1 cellular context compared by ENCODE assay signal in genomic region chr20:36460648-36461599, GRCh38.
TF ChIP-seq lines count a peak whose summit lies in the region.

No MANE protein-coding gene starts in this region.

TF ChIP-seq in HepG2, 621 proteins besides CTCF, POLR2A, EP300 and RAD21 (continued from another document and continues in another):
- TF ChIP-seq DMTF1 (CRISPR knock-in tag; IDR thresholded peaks at IDR 0.05) (peak; percentile 44; the same call in 1 of the 2 replicates), MTA3 (CRISPR knock-in tag; IDR thresholded peaks at IDR 0.05) (no peak), ZMYM4 (CRISPR knock-in tag; IDR thresholded peaks at IDR 0.05) (peak; percentile 89), ZGPAT (CRISPR knock-in tag; IDR thresholded peaks at IDR 0.05) (peak; percentile 73; the same call in 1 of the 2 replicates), ZFAT (CRISPR knock-in tag; conservative IDR thresholded peaks at IDR 0.05) (no peak; the same call in 1 of the 2 replicates), KDM4B (CRISPR knock-in tag; IDR thresholded peaks at IDR 0.05) (no peak; the same call in 1 of the 2 replicates), KLF11 (CRISPR knock-in tag; IDR thresholded peaks at IDR 0.05) (0 out of 2 replicates have a peak, but pooled peaks have one; percentile 51), SUZ12 (IDR thresholded peaks at IDR 0.05; ENCODE audit: low read depth, low read length) (no peak), ZNF251 (CRISPR knock-in tag; IDR thresholded peaks at IDR 0.05) (no peak), ZKSCAN8 (CRISPR knock-in tag; IDR thresholded peaks at IDR 0.05; ENCODE audit: borderline replicate concordance) (0 out of 2 replicates have a peak, but pooled peaks have one; percentile 10), DRAP1 (CRISPR knock-in tag; IDR thresholded peaks at IDR 0.05) (peak; percentile 97), NPAS2 (CRISPR knock-in tag; IDR thresholded peaks at IDR 0.05; ENCODE audit: borderline replicate concordance) (no peak), HOXA9 (CRISPR knock-in tag; IDR thresholded peaks at IDR 0.05; ENCODE audit: borderline replicate concordance) (no peak), ZSCAN29 (CRISPR knock-in tag; conservative IDR thresholded peaks at IDR 0.05) (no peak), ZNF24 (IDR thresholded peaks at IDR 0.05) (no peak), TRIM22 (IDR thresholded peaks at IDR 0.05) (no peak), ZNF512B (CRISPR knock-in tag; IDR thresholded peaks at IDR 0.05; ENCODE audit: borderline replicate concordance) (0 out of 2 replicates have a peak, but pooled peaks have one; percentile 37), SMAD9 (CRISPR knock-in tag; IDR thresholded peaks at IDR 0.05) (no peak), CCDC6 (CRISPR knock-in tag; IDR thresholded peaks at IDR 0.05) (peak; percentile 86), E2F2 (CRISPR knock-in tag; IDR thresholded peaks at IDR 0.05; ENCODE audit: borderline replicate concordance) (peak; percentile 96; the same call in 1 of the 2 replicates), TSC22D2 (CRISPR knock-in tag; IDR thresholded peaks at IDR 0.05; ENCODE audit: borderline replicate concordance) (peak; percentile 82; the same call in 1 of the 2 replicates), PHB2 (IDR thresholded peaks at IDR 0.05; ENCODE audit: partially characterized antibody) (no peak), MTA1 (CRISPR knock-in tag; IDR thresholded peaks at IDR 0.05; ENCODE audit: borderline replicate concordance) (peak; percentile 63; the same call in 1 of the 2 replicates), XBP1 (CRISPR knock-in tag; IDR thresholded peaks at IDR 0.05) (0 out of 2 replicates have a peak, but pooled peaks have one; percentile 49), MEIS2 (CRISPR knock-in tag; IDR thresholded peaks at IDR 0.05) (peak; percentile 74), ETV6 (CRISPR knock-in tag; conservative IDR thresholded peaks at IDR 0.05) (peak; percentile 57; the same call in 1 of the 2 replicates), RELA (CRISPR knock-in tag; IDR thresholded peaks at IDR 0.05) (no peak), KLF12 (CRISPR knock-in tag; IDR thresholded peaks at IDR 0.05; ENCODE audit: borderline replicate concordance) (peak; percentile 96), ZNF260 (CRISPR knock-in tag; IDR thresholded peaks at IDR 0.05; ENCODE audit: borderline replicate concordance, low read depth) (no peak), TCF7 (IDR thresholded peaks at IDR 0.05; ENCODE audit: low read depth) (no peak), ZNF713 (CRISPR knock-in tag; IDR thresholded peaks at IDR 0.05) (no peak), ZNF563 (CRISPR knock-in tag; IDR thresholded peaks at IDR 0.05) (peak; percentile 79), ZNF772 (CRISPR knock-in tag; IDR thresholded peaks at IDR 0.05) (no peak), ARNT2 (CRISPR knock-in tag; IDR thresholded peaks at IDR 0.05; ENCODE audit: low read depth) (0 out of 2 replicates have a peak, but pooled peaks have one; percentile 29), CSRNP1 (CRISPR knock-in tag; IDR thresholded peaks at IDR 0.05) (peak; percentile 1; the same call in 1 of the 2 replicates), RARG (CRISPR knock-in tag; IDR thresholded peaks at IDR 0.05; ENCODE audit: low read depth) (no peak), MYC (CRISPR knock-in tag; IDR thresholded peaks at IDR 0.05; ENCODE audit: borderline replicate concordance) (peak; percentile 93), TGIF2 (CRISPR knock-in tag; IDR thresholded peaks at IDR 0.05) (no peak), NR2C2 (CRISPR knock-in tag; IDR thresholded peaks at IDR 0.05; ENCODE audit: borderline replicate concordance) (no peak; the same call in 1 of the 2 replicates), DMAP1 (CRISPR knock-in tag; IDR thresholded peaks at IDR 0.05) (peak; percentile 88), ZNF83 (CRISPR knock-in tag; IDR thresholded peaks at IDR 0.05; ENCODE audit: borderline replicate concordance) (peak; percentile 91; the same call in 1 of the 2 replicates), STAT5B (CRISPR knock-in tag; IDR thresholded peaks at IDR 0.05) (no peak), ZMAT3 (CRISPR knock-in tag; conservative IDR thresholded peaks at IDR 0.05) (peak; percentile 62; the same call in 1 of the 2 replicates), MYNN (CRISPR knock-in tag; IDR thresholded peaks at IDR 0.05; ENCODE audit: low read depth) (0 out of 2 replicates have a peak, but pooled peaks have one; percentile 36), TBX2 (CRISPR knock-in tag; IDR thresholded peaks at IDR 0.05; ENCODE audit: borderline replicate concordance) (peak; percentile 82), STAT6 (CRISPR knock-in tag; IDR thresholded peaks at IDR 0.05; ENCODE audit: borderline replicate concordance) (no peak), GPBP1L1 (CRISPR knock-in tag; IDR thresholded peaks at IDR 0.05) (no peak), ZNF138 (CRISPR knock-in tag; IDR thresholded peaks at IDR 0.05; ENCODE audit: low read depth) (peak; percentile 77; the same call in 1 of the 2 replicates), HCFC1 (IDR thresholded peaks at IDR 0.05; ENCODE audit: low read depth, low read length) (peak; percentile 37; the same call in 1 of the 2 replicates), ZSCAN22 (CRISPR knock-in tag; IDR thresholded peaks at IDR 0.05) (no peak), ZBTB25 (CRISPR knock-in tag; IDR thresholded peaks at IDR 0.05) (no peak; the same call in 1 of the 2 replicates), SMC3 (IDR thresholded peaks at IDR 0.05; ENCODE audit: low read length) (no peak), GLI4 (CRISPR knock-in tag; IDR thresholded peaks at IDR 0.05; ENCODE audit: borderline replicate concordance) (peak; percentile 98)
